ENCODE assay signal across 13 cellular contexts in genomic region chr20:24985802-24986201, GRCh38. TPM values are rescaled to one million over a fixed set of nuclear protein-coding genes. Genes with fewer than 3 reads are reported as not detected.
DNase-seq lines count a peak whose midpoint lies in the region; ATAC-seq lines count a peak whose summit lies in the region.
"Had no signal": no experiment of that assay in that cellular context is flagged by ENCODE, and none has a peak within 500 bp of the region (broad histone marks: within the 10 kb centered on the region; RNA-seq: fewer than 3 reads in every experiment).

No MANE protein-coding gene starts in this region.

- in situ Hi-C loops in G401 (cut with HindIII; ENCODE audit: low sequenced_read_pairs), result no loop called here

- no peak overlapping the region for H3K9ac ChIP-seq in BLaER1 treated with 17β-estradiol and CSF1 and Interleukin-3, amounts not matched to agents 10 nM and 100 nM

- peaks cover 22 to 47% (median 33%) of the 10 kb centered on the region in 11 experiments for H3K36me3 ChIP-seq in BLaER1 treated with 17β-estradiol and CSF1 and Interleukin-3, amounts not matched to agents 10 nM and 100 nM

- peaks cover 22 to 85% (median 55%) of the 10 kb centered on the region in 11 experiments; a peak in 18 of 22 replicates for H4K20me1 ChIP-seq in BLaER1 treated with 17β-estradiol and CSF1 and Interleukin-3, amounts not matched to agents 10 nM and 100 nM

- DNase-seq in G401 (ENCODE audit: low spot score) (peak; percentile 52), left ventricle myocardium superior (no peak), posterior vena cava (ENCODE audit: low spot score) (peak; percentile 29), caudate nucleus (lab: John Stamatoyannopoulos, UW) (no peak), DMS 273 treated with DMSO at 0.1 percent for 48 hours (lab: John Stamatoyannopoulos, UW) (no peak), DMS153 (lab: John Stamatoyannopoulos, UW) (no peak), nucleus accumbens (lab: John Stamatoyannopoulos, UW) (no peak)
- DNase-seq: EL, mammary epithelial cell, occipital lobe, PC-3 had no signal

- H3K4me1 ChIP-seq in BLaER1 treated with 17β-estradiol and CSF1 and Interleukin-3, amounts not matched to agents 10 nM and 100 nM, result peaks cover 54 to 81% (median 65%) of the 10 kb centered on the region in 10 experiments

- peak overlapping the region; percentile 20 to 74 (median 53); a peak in 21 of 22 replicates for H3K4me2 ChIP-seq in BLaER1 treated with 17β-estradiol and CSF1 and Interleukin-3, amounts not matched to agents 10 nM and 100 nM

- intact Hi-C loops in left ventricle myocardium superior (cut with micrococcal nuclease) (no loop called here), posterior vena cava (cut with DNase I) (no loop called here)

- H3K9me3 ChIP-seq in BLaER1 treated with 17β-estradiol and CSF1 and Interleukin-3, amounts not matched to agents 10 nM and 100 nM (replicated peaks in 1 of 11), result peaks cover 0 to 11% (median 6%) of the 10 kb centered on the region in 11 experiments; a peak in 19 of 22 replicates
- H3K9me3 ChIP-seq: tibial nerve had no signal

- ATAC-seq in left ventricle myocardium superior, result peak; percentile 44
- ATAC-seq: PC-3 had no signal

- H3K4me3 ChIP-seq in BLaER1 treated with 17β-estradiol and CSF1 and Interleukin-3, amounts not matched to agents 10 nM and 100 nM, result no peak overlapping the region
- H3K4me3 ChIP-seq: tibial nerve had no signal

- H3K27me3 ChIP-seq in BLaER1 treated with 17β-estradiol and CSF1 and Interleukin-3, amounts not matched to agents 10 nM and 100 nM, result no peaks in the 10 kb centered on the region
- H3K27me3 ChIP-seq: tibial nerve had no signal

- H3K27ac ChIP-seq in BLaER1 treated with 17β-estradiol and CSF1 and Interleukin-3, amounts not matched to agents 10 nM and 100 nM, result 0 out of 22 replicates have a peak overlapping the region, but pooled peaks of 1 of the 11 experiments have one; percentile 12
- no peak overlapping the region for H3K27ac ChIP-seq in caudate nucleus (ENCODE audit: low read depth, low read length)

RNA-seq across cellular contexts. Expression of gene APMAP, which starts 6.7 kb away (rescaled TPM):
- total RNA-seq in G401 (2014; rRNA removed; shearing (Covaris generic)), result 94.6 and 98.6 TPM in 2 replicates
- total RNA-seq in left ventricle myocardium superior, result 25.9 TPM
- 10 to 100 TPM; 32.7 to 45.6 TPM for total RNA-seq in posterior vena cava

RNA-seq across cellular contexts. Expression of gene CST7, which starts 36.7 kb away (rescaled TPM):
- not detected in 2 replicates for total RNA-seq in G401 (2014; rRNA removed; shearing (Covaris generic))
- total RNA-seq in left ventricle myocardium superior (0.92 TPM), posterior vena cava (1 to 10 TPM; 2.5 to 3.4 TPM)
- total RNA-seq: mammary epithelial cell, PC-3 had no signal

Comparison
In these comparisons a context has a peak if more than half of its experiments do, and no peak if none do; other contexts are left out.
1. DNase-seq: peak in G401 (single experiment) and posterior vena cava (single experiment); none in left ventricle myocardium superior (single experiment), caudate nucleus (0 of 61), DMS 273 treated with DMSO at 0.1 percent for 48 hours (single experiment), DMS153 (single experiment) and nucleus accumbens (0 of 56).